In the genomic region with DNA sequence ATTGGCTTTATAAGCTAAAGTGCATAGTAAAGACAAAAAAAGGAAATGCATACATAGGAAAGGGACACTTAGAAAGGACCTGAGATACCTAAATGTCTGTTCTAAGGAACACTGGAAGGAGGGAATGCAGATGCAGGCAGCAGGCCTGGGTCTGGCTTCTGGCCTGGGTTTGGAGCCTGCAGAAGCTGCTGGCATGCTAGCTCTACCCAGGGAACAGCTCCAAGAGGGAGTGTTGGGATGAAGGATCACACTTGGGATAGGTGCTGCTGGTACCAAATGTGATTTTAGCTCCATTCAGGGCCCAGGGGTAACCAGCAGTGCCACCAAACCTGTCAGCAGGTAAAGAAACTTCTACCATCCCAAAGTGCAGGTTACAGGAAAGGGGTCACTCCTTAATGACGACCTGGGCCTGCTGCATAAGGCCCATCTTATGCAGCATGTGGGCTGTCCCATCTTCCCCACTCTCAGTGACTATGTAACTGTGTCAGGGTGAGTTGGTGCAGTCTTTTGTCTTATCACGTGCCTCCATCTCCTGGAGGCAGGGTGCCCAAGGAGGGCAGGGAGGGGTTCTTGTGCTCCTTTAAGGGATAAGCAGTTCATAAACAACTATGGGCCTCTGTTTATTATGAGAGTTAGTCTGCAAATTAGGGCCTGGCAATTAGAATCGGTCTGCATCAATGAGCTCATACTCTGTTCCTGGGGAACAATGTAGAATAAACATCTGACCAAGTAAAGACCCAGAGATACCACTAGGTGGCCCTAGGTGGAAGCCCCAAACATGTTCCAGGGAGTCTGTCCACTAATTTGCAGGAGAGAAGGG, we compare ENCODE assay signal across 9 cellular contexts. TPM values are rescaled to one million over a fixed set of nuclear protein-coding genes. Genes with fewer than 3 reads are reported as not detected.
DNase-seq lines count a peak whose midpoint lies in the region; ATAC-seq and TF ChIP-seq lines count a peak whose summit lies in the region.
"Had no signal": no experiment of that assay in that cellular context is flagged by ENCODE, and none has a peak within 500 bp of the region (broad histone marks: within the 10 kb centered on the region; RNA-seq: fewer than 3 reads in every experiment).

No MANE protein-coding gene starts in this region.

- peaks cover 89% of the 10 kb centered on the region for H3K36me3 Mint-ChIP-seq in activated B cell treated with CpG ODN at 0.5 μM for 24 hours (ENCODE audit: low read depth)

- DNase-seq in AG04450 (ENCODE audit: low read depth, low spot score) (peak; percentile 20), GM06990 (ENCODE audit: extremely low read depth, insufficient read length) (no peak), NCI-H1417 (lab: John Stamatoyannopoulos, UW) (peak in 2 of 3 experiments; percentile 12 to 64), activated B cell treated with CpG ODN at 0.5 μM for 24 hours (no peak), foreskin keratinocyte (peak in 1 of 2 donors; percentile 37), mucosa of gallbladder (ENCODE audit: low spot score) (no peak)
- DNase-seq in effector CD8-positive, alpha-beta T cell (lab: John Stamatoyannopoulos, UW): no peak

- ATAC-seq in activated B cell treated with CpG ODN at 0.5 μM for 24 hours (ENCODE audit: low read depth): peak; percentile 71
- peak; percentile 77 for ATAC-seq in foreskin keratinocyte

- H3K9me3 ChIP-seq in AG04450 (ENCODE audit: control insufficient read depth, insufficient read depth, low read length) (no peaks in the 10 kb centered on the region), parathyroid adenoma (ENCODE audit: control insufficient read depth, low read length) (no peaks in the 10 kb centered on the region)
- H3K9me3 ChIP-seq: ovary had no signal

- H3K4me3 ChIP-seq in AG04450 (ENCODE audit: low read depth, low read length): no peak overlapping the region
- no peak overlapping the region for H3K4me3 ChIP-seq in GM06990 (replicated peaks; ENCODE audit: low read depth, low read length)
- no peak overlapping the region for H3K4me3 ChIP-seq in parathyroid adenoma (ENCODE audit: low read depth, low read length)
- H3K4me3 ChIP-seq: ovary had no signal

- intact Hi-C loops in activated B cell treated with CpG ODN at 0.5 μM for 24 hours (cut with micrococcal nuclease): no loop called here

- POLR2A ChIA-PET in AG04450 (lab: Yijun Ruan, JAX) (interaction anchor here (0.6 to 1.0 kb wide), 3 partner anchors 8 to 67 kb away, joined by 3 to 6 read pairs (median 4); a partner anchor contains a TSS), activated B cell treated with CpG ODN at 0.5 μM for 24 hours (lab: Charles Lee) (interaction anchor here (0.7 to 2.1 kb wide), 2 partner anchors 17 to 35 kb away, joined by 3 to 7 read pairs; no protein-coding TSS in a partner anchor)

- TF ChIP-seq CTCF in AG04450 (IDR thresholded peaks at IDR 0.05; ENCODE audit: low read depth, low read length) (peak; percentile 89), GM06990 (IDR thresholded peaks at IDR 0.05; ENCODE audit: insufficient read depth, low read length, poor library complexity, severe bottlenecking) (peak; percentile 63), activated B cell treated with CpG ODN at 0.5 μM for 24 hours (IDR thresholded peaks at IDR 0.05) (no peak), foreskin keratinocyte (conservative IDR thresholded peaks at IDR 0.05) (peak; percentile 73), parathyroid adenoma (IDR thresholded peaks at IDR 0.05) (peak; percentile 59)

- H3K4me1 ChIP-seq in foreskin keratinocyte: no peaks in the 10 kb centered on the region
- no peaks in the 10 kb centered on the region for H3K4me1 ChIP-seq in parathyroid adenoma

- no peak overlapping the region for H3K9ac ChIP-seq in parathyroid adenoma

- H3K27ac Mint-ChIP-seq in activated B cell treated with CpG ODN at 0.5 μM for 24 hours: peak overlapping the region; percentile 50

- no peak overlapping the region for H3K27ac ChIP-seq in AG04450 (ENCODE audit: low read depth, low read length)
- no peak overlapping the region for H3K27ac ChIP-seq in foreskin keratinocyte
- H3K27ac ChIP-seq in parathyroid adenoma: no peak overlapping the region
- H3K27ac ChIP-seq: ovary had no signal

- no peaks in the 10 kb centered on the region for H3K27me3 Mint-ChIP-seq in activated B cell treated with CpG ODN at 0.5 μM for 24 hours

- H3K27me3 ChIP-seq in AG04450 (ENCODE audit: control insufficient read depth, insufficient read depth, low read length) (no peaks in the 10 kb centered on the region), GM06990 (replicated peaks; ENCODE audit: control insufficient read depth, insufficient read depth, low read length) (no peaks in the 10 kb centered on the region), foreskin keratinocyte (no peaks in the 10 kb centered on the region), parathyroid adenoma (ENCODE audit: control insufficient read depth, insufficient read depth, low read length) (no peaks in the 10 kb centered on the region)
- H3K27me3 ChIP-seq: ovary had no signal

- peaks cover 37% of the 10 kb centered on the region for H3K36me3 ChIP-seq in GM06990 (ENCODE audit: control insufficient read depth, insufficient read depth, low read length)
- H3K36me3 ChIP-seq in parathyroid adenoma (ENCODE audit: control insufficient read depth, insufficient read depth, low read length): no peaks in the 10 kb centered on the region
- H3K36me3 ChIP-seq: ovary had no signal

- CTCF ChIA-PET in AG04450 (lab: Charles Lee) (interaction anchor here (0.5 to 2.5 kb wide), 27 partner anchors 9 to 602 kb away, joined by 3 to 26 read pairs (median 4); no protein-coding TSS in a partner anchor), activated B cell treated with CpG ODN at 0.5 μM for 24 hours (lab: Charles Lee) (interaction anchor here (1.2 to 2.8 kb wide), 3 partner anchors 8 to 113 kb away, joined by 4 to 11 read pairs (median 4); no protein-coding TSS in a partner anchor)

- H3K9me3 Mint-ChIP-seq in activated B cell treated with CpG ODN at 0.5 μM for 24 hours: no peaks in the 10 kb centered on the region

- H3K79me2 ChIP-seq in parathyroid adenoma: no peaks in the 10 kb centered on the region

- H2AFZ ChIP-seq in parathyroid adenoma: no peak overlapping the region

- no peak overlapping the region for H3K4me2 ChIP-seq in parathyroid adenoma (ENCODE audit: low read length)

- H3K4me3 Mint-ChIP-seq in activated B cell treated with CpG ODN at 0.5 μM for 24 hours: no peak overlapping the region

- H3K4me1 Mint-ChIP-seq in activated B cell treated with CpG ODN at 0.5 μM for 24 hours: no peaks in the 10 kb centered on the region

RNA-seq across cellular contexts. Expression of a gene that starts 26.9 kb away (rescaled TPM):
- 31.3 and 32.0 TPM in 2 replicates for polyA plus RNA-seq in AG04450 (2011; rRNA removed)
- 22.8 and 28.6 TPM in 2 replicates for polyA minus RNA-seq in AG04450 (2011; rRNA and poly(A)+ RNA removed)
- 76.5 and 78.4 TPM in 2 replicates for total RNA-seq in activated B cell treated with CpG ODN at 0.5 μM for 24 hours
- 47.2 and 51.5 TPM in 2 replicates for total RNA-seq in foreskin keratinocyte
- 32.9 and 38.0 TPM in 2 replicates for polyA plus RNA-seq in foreskin keratinocyte
- total RNA-seq in mucosa of gallbladder: 32.6 TPM

RNA-seq across cellular contexts. Expression of a gene that starts 31.7 kb away (rescaled TPM):
- 9.6 and 16.6 TPM in 2 replicates for polyA plus RNA-seq in AG04450 (2011; rRNA removed)
- polyA minus RNA-seq in AG04450 (2011; rRNA and poly(A)+ RNA removed): 33.5 and 40.8 TPM in 2 replicates
- total RNA-seq in activated B cell treated with CpG ODN at 0.5 μM for 24 hours: 49.6 and 51.9 TPM in 2 replicates
- 34.0 and 42.6 TPM in 2 replicates for total RNA-seq in foreskin keratinocyte
- 8.4 and 9.1 TPM in 2 replicates for polyA plus RNA-seq in foreskin keratinocyte
- total RNA-seq in mucosa of gallbladder: 35.3 TPM

RNA-seq across cellular contexts. Expression of a gene that starts 58.0 kb away (rescaled TPM):
- polyA plus RNA-seq in AG04450 (2011; rRNA removed): 75.4 and 80.7 TPM in 2 replicates
- polyA minus RNA-seq in AG04450 (2011; rRNA and poly(A)+ RNA removed): 69.8 and 72.7 TPM in 2 replicates
- total RNA-seq in activated B cell treated with CpG ODN at 0.5 μM for 24 hours: 39.3 and 40.3 TPM in 2 replicates
- 72.4 and 73.3 TPM in 2 replicates for total RNA-seq in foreskin keratinocyte
- polyA plus RNA-seq in foreskin keratinocyte: 36.5 and 40.5 TPM in 2 replicates
- total RNA-seq in mucosa of gallbladder: 111 TPM

Comparison
In these comparisons a context has a peak if more than half of its experiments do, and no peak if none do; other contexts are left out.
1. DNase-seq: peak in AG04450 (single experiment) and NCI-H1417 (2 of 3); none in GM06990 (single experiment), activated B cell treated with CpG ODN at 0.5 μM for 24 hours (single experiment), mucosa of gallbladder (single experiment) and effector CD8-positive, alpha-beta T cell (single experiment).